ENCODE assay signal across 22 cellular contexts in the genomic region with DNA sequence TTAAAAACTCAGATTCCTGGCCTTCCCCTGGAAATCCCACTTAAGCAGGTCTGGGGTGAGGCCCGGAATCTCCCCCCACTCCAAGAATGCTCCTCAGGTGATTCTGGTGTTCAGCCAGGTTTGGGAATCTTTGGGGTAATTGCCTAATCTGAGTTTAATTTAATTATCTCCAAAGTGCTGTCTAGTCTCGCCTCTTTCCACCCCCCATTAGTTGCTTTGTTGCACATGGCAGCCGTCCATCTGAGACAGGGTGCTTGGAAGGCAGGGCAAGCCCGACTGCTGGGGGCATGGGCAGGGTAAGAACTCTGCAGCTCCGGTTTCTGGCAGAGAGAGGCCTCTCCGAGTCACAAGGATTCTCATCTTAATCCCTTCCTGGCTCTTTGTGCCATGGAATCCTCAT. TPM values are rescaled to one million over a fixed set of nuclear protein-coding genes. Genes with fewer than 3 reads are reported as not detected.
A peak's percentile ranks its signal among the peaks of the same experiment; 100 is the strongest.
DNase-seq lines count a peak whose midpoint lies in the region; ATAC-seq and TF ChIP-seq lines count a peak whose summit lies in the region.
"Had no signal": no experiment of that assay in that cellular context is flagged by ENCODE, and none has a peak within 500 bp of the region (broad histone marks: within the 10 kb centered on the region; RNA-seq: fewer than 3 reads in every experiment).

No MANE protein-coding gene starts in this region.

- H3K27me3 ChIP-seq in heart left ventricle, result no peaks in the 10 kb centered on the region
- H3K27me3 ChIP-seq: adrenal gland, cardiac muscle cell had no signal

- 41 to 61% (median 50%) methylated on average over 6 of the region's 6 CpGs for WGBS in heart left ventricle, 4 donors

- H3K36me3 Mint-ChIP-seq in nephron progenitor cell (ENCODE audit: low read depth), result peaks cover 36% of the 10 kb centered on the region
- H3K36me3 Mint-ChIP-seq: naive thymus-derived CD4-positive, alpha-beta T cell had no signal

- H3K4me1 Mint-ChIP-seq in nephron progenitor cell, result peaks cover 93% of the 10 kb centered on the region
- H3K4me1 Mint-ChIP-seq: activated CD4-positive, alpha-beta memory T cell treated with anti-CD3 and anti-CD28 coated beads, Interleukin-2, amount 10 ng/mL, durations not matched to agents 7 days and 5 days; naive thymus-derived CD4-positive, alpha-beta T cell had no signal

- TF ChIP-seq POLR2A in heart left ventricle (IDR thresholded peaks at IDR 0.05), result no peak

- H3K4me3 ChIP-seq in heart left ventricle, result no peak overlapping the region
- H3K4me3 ChIP-seq: adrenal gland, cardiac muscle cell had no signal

- DNase-seq in left ventricle myocardium superior (no peak), heart left ventricle (no peak), ecto neural progenitor cell (ENCODE audit: low spot score) (peak; percentile 48), nephron progenitor cell (no peak), ACHN (no peak), NCI-H1930 (lab: John Stamatoyannopoulos, UW) (no peak), NCI-H510A treated with DMSO at 0.1 percent for 48 hours (lab: John Stamatoyannopoulos, UW) (no peak)
- DNase-seq in activated naive CD4-positive, alpha-beta T cell (lab: John Stamatoyannopoulos, UW), result no peak
- DNase-seq: activated CD4-positive, alpha-beta memory T cell treated with anti-CD3 and anti-CD28 coated beads, Interleukin-2, amount 10 ng/mL, durations not matched to agents 7 days and 5 days; activated gamma-delta T cell treated with Interleukin-2 at 50 U/mL for 16 hours; EL; foreskin keratinocyte; naive thymus-derived CD4-positive, alpha-beta T cell; NCI-H1417 treated with DMSO at 0.1 percent for 48 hours; NCI-H526; SW 1271 had no signal

- peak overlapping the region in 2 of 12 donors; percentile 12 to 66 for H3K27ac ChIP-seq in heart left ventricle
- H3K27ac ChIP-seq: adrenal gland, C4-2B, cardiac muscle cell, epithelial cell of prostate, foreskin keratinocyte had no signal

- TF ChIP-seq CTCF in heart left ventricle (IDR thresholded peaks at IDR 0.05) (no peak), nephron progenitor cell (IDR thresholded peaks at IDR 0.05) (no peak)

- peaks cover 0 to 38% (median 24%) of the 10 kb centered on the region in 12 donors for H3K4me1 ChIP-seq in heart left ventricle
- H3K4me1 ChIP-seq: adrenal gland, foreskin keratinocyte had no signal

- H3K36me3 ChIP-seq in heart left ventricle, result no peaks in the 10 kb centered on the region
- H3K36me3 ChIP-seq: adrenal gland had no signal

- ATAC-seq in left ventricle myocardium superior (peak; percentile 19), heart left ventricle (no peak)
- ATAC-seq: activated CD4-positive, CD25-positive, alpha-beta regulatory T cell treated with anti-CD3 and anti-CD28 coated beads, Interleukin-2, amount 50 U/mL, for 24 hours; foreskin keratinocyte; HepG2; naive thymus-derived CD4-positive, alpha-beta T cell had no signal

- peak overlapping the region; percentile 98 for H3K27ac Mint-ChIP-seq in nephron progenitor cell
- H3K27ac Mint-ChIP-seq: activated CD4-positive, alpha-beta memory T cell treated with anti-CD3 and anti-CD28 coated beads, Interleukin-2, amount 10 ng/mL, durations not matched to agents 7 days and 5 days; naive thymus-derived CD4-positive, alpha-beta T cell had no signal

- peak overlapping the region; percentile 73 for H3K4me3 Mint-ChIP-seq in nephron progenitor cell
- H3K4me3 Mint-ChIP-seq: activated CD4-positive, alpha-beta memory T cell treated with anti-CD3 and anti-CD28 coated beads, Interleukin-2, amount 10 ng/mL, durations not matched to agents 7 days and 5 days; naive thymus-derived CD4-positive, alpha-beta T cell had no signal

- intact Hi-C loops in left ventricle myocardium superior (cut with micrococcal nuclease) (no loop called here), heart left ventricle (cut with DNase I) (no loop called here)

- in situ Hi-C loops in ACHN (cut with HindIII; ENCODE audit: low pct_ligation_motif_present, low pct_unique_long_range_greater_than_20kb, low sequenced_read_pairs), result no loop called here

- H3K9me3 Mint-ChIP-seq in nephron progenitor cell, result no peaks in the 10 kb centered on the region
- H3K9me3 Mint-ChIP-seq: activated CD4-positive, alpha-beta memory T cell treated with anti-CD3 and anti-CD28 coated beads, Interleukin-2, amount 10 ng/mL, durations not matched to agents 7 days and 5 days; naive thymus-derived CD4-positive, alpha-beta T cell had no signal

- H3K9me3 ChIP-seq in heart left ventricle, result no peaks in the 10 kb centered on the region
- H3K9me3 ChIP-seq: adrenal gland had no signal

- no peaks in the 10 kb centered on the region for H3K27me3 Mint-ChIP-seq in nephron progenitor cell (ENCODE audit: low read depth, poor library complexity)

RNA-seq across cellular contexts. Expression of gene IL17RD, which starts 15.1 kb away (rescaled TPM):
- total RNA-seq in left ventricle myocardium superior, result 4.4 TPM
- total RNA-seq in heart left ventricle, result 10 to 100 TPM in 1 of 9 donors, 1 to 10 TPM in 8; 3.5 to 11.3 (median 6.2) TPM
- polyA plus RNA-seq in heart left ventricle, result 1 to 10 TPM; 1.4 to 2.4 TPM
- polyA plus RNA-seq: naive thymus-derived CD4-positive, alpha-beta T cell had no signal

RNA-seq across cellular contexts. Expression of gene HESX1, which starts 49.7 kb away (rescaled TPM):
- total RNA-seq in left ventricle myocardium superior, result 0.77 TPM
- total RNA-seq in heart left ventricle, result 1 to 10 TPM in 1 of 9 donors, under 1 TPM in 4, not detected in 4; 0.47 to 1.5 (median 0.71) TPM
- under 1 TPM; 0.29 to 0.76 TPM for polyA plus RNA-seq in heart left ventricle
- total RNA-seq: naive thymus-derived CD4-positive, alpha-beta T cell had no signal
